In the genomic region with DNA sequence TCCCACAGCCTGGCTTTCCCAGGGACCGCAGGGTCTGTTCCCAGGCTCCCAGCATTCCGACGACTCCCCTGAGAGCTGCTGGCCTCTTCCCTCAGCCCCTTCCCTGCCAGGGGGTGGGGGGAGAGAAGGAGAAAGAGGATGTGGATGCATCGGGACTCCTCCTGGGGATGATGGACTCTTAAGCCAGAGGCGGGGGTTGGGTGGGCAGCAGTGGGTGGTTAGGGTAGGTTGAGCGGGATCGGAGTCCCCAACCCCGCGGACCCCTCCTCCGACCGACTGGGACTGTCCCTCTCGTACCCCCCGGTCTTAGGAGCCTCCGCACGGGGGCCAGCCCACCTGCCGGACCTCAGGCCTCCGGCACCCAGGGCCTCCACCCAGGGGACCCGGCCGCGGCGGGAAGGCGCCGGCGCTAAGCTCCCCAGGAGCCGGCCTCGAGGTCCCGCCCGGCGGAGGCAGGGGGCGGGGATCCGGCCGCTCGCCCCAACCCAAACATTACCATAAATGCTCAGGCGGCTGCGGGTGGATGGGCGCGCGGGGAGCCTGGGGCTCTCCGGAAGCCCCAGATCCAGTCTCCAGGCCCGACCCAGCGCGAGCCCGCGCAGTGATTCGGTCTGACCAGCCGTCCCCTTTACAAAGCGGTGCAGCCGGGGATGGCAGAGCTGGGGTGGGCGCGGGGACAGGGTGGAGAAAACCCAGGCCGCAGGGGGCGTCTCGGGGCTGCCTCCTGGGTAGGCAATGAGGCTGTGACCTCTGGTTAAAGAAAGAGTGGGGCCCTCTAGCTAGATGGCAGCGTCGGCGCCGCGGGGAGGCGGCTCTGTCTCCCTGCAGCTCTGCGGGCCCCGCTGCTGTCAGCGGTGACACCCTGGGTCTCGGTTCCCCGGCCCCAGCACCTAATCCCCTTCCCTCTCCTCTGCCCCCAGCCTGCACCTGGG, we compare ENCODE assay signal across 8 cellular contexts. TPM values are rescaled to one million over a fixed set of nuclear protein-coding genes. Genes with fewer than 3 reads are reported as not detected.
DNase-seq lines count a peak whose midpoint lies in the region; ATAC-seq and TF ChIP-seq lines count a peak whose summit lies in the region.

No MANE protein-coding gene starts in this region.

- H3K36me3 ChIP-seq in thoracic aorta = no peaks in the 10 kb centered on the region

- H3K4me3 ChIP-seq in AG10803 (ENCODE audit: low read length) (peak overlapping the region; percentile 50), thoracic aorta (peak overlapping the region; percentile 72)

- no peaks in the 10 kb centered on the region for H3K27me3 Mint-ChIP-seq in mesothelial cell of epicardium (ENCODE audit: low read depth)

- peak overlapping the region; percentile 98 to 99 for H3K27ac ChIP-seq in thoracic aorta

- H3K27me3 ChIP-seq in thoracic aorta (replicated peaks; ENCODE audit: insufficient read depth) = no peaks in the 10 kb centered on the region

- ATAC-seq in GM19043 (IDR thresholded peaks at IDR 0.05; ENCODE audit: low read depth, unreplicated experiment) (peak; percentile 51), HG03460 (IDR thresholded peaks at IDR 0.05; ENCODE audit: unreplicated experiment) (peak; percentile 50), thoracic aorta (ENCODE audit: insufficient number of reproducible peaks, low FRiP score, low read depth) (no peak), HG03039 (IDR thresholded peaks at IDR 0.05; ENCODE audit: unreplicated experiment) (no peak)

- H3K4me1 ChIP-seq in thoracic aorta (ENCODE audit: control insufficient read depth in 1 of 2, low read depth in 2 of 2) = peaks cover 27 to 57% of the 10 kb centered on the region in 2 donors

- no peak overlapping the region for H3K27ac Mint-ChIP-seq in mesothelial cell of epicardium

- no peaks in the 10 kb centered on the region for H3K9me3 ChIP-seq in thoracic aorta

- TF ChIP-seq CTCF in AG10803 (conservative IDR thresholded peaks at IDR 0.05; ENCODE audit: low read length) (no peak), mesothelial cell of epicardium (IDR thresholded peaks at IDR 0.05; ENCODE audit: unreplicated experiment) (no peak), thoracic aorta (IDR thresholded peaks at IDR 0.05) (no peak)

- peaks cover 40% of the 10 kb centered on the region for H3K4me1 Mint-ChIP-seq in mesothelial cell of epicardium

- H3K9me3 Mint-ChIP-seq in mesothelial cell of epicardium = no peaks in the 10 kb centered on the region

- no peaks in the 10 kb centered on the region for H3K36me3 Mint-ChIP-seq in mesothelial cell of epicardium

- H3K4me3 Mint-ChIP-seq in mesothelial cell of epicardium = peak overlapping the region; percentile 67

- DNase-seq in AG10803 (ENCODE audit: low read depth) (peak; percentile 58), epidermal melanocyte (ENCODE audit: insufficient read length, low spot score) (peak; percentile 81), mesothelial cell of epicardium (ENCODE audit: low spot score in 2 of 2, unreplicated experiment in 2 of 2) (peak in 1 of 2 experiments; percentile 59), thoracic aorta (ENCODE audit: low spot score) (no peak)
- DNase-seq in activated CD4-positive, alpha-beta T cell treated with anti-CD3 and anti-CD28 coated beads, Interleukin-2, amount 50 U/mL, for 1 hour = peak; percentile 39

RNA-seq across cellular contexts. Expression of gene MCAM, which starts 3.9 kb away (rescaled TPM):
- 25.9 to 28.2 TPM (median 26.7 TPM) in 3 replicates for total RNA-seq in mesothelial cell of epicardium
- 1,000 to 10,000 TPM; 3,387 to 6,698 TPM for total RNA-seq in thoracic aorta

RNA-seq across cellular contexts. Expression of gene RNF26, which starts 13.5 kb away (rescaled TPM):
- total RNA-seq in mesothelial cell of epicardium (36.1 to 37.1 TPM (median 36.2 TPM) in 3 replicates), thoracic aorta (10 to 100 TPM; 11.0 to 12.1 TPM)

RNA-seq across cellular contexts. Expression of gene C1QTNF5, which starts 19.8 kb away (rescaled TPM):
- 24.1 to 25.0 TPM (median 24.4 TPM) in 3 replicates for total RNA-seq in mesothelial cell of epicardium
- 10 to 100 TPM; 53.2 to 98.2 TPM for total RNA-seq in thoracic aorta

RNA-seq across cellular contexts. Expression of gene MFRP, which starts 25.6 kb away (rescaled TPM):
- total RNA-seq in mesothelial cell of epicardium = not detected in 3 replicates
- total RNA-seq in thoracic aorta = under 1 TPM in 1 of 2 donors, not detected in 1; 0.27 TPM

Comparison
In these comparisons a context has a peak if more than half of its experiments do, and no peak if none do; other contexts are left out.
1. ATAC-seq: peak in GM19043 (single experiment) and HG03460 (single experiment); none in thoracic aorta (single experiment) and HG03039 (single experiment).
2. RNA of gene MCAM, which starts 3.9 kb away (total RNA-seq): 3,387 to 6,698 TPM in thoracic aorta; 25.9 to 28.2 TPM in mesothelial cell of epicardium; every median in the first group is over 100 times any median in the second.